Comparison of ENCODE assay signal across 1 cellular context in the genomic region with DNA sequence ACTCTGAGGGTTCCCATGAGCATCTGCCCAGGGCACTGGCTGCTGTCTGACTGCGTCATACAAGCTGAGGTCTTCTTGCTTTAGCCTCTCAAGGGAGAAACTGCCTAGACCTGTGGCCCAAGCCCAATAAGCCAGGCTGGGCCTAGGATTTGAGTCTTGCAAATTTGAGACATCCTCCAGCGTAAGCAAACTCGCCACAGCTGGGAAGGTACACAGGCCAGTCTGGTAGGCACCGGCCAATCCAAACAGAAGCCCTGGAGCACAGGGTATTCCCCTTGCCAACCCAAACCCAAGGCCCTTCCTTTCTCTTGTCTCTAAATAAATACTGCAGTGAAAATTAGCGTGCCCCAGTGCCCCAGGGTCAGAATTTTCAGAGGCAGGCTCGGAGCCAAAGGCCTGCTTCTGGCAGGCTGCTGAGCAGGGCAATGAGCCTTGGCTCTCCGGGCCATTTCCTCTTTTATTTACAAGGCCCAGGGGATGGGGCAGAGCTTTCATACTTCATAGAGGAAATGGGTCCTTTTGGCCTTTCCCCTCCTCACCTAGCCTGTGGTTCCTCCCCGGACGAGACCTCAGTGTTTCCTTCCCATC.
TF ChIP-seq lines count a peak whose summit lies in the region.

No MANE protein-coding gene starts in this region.

TF ChIP-seq in IMR-90, 13 proteins besides CTCF, POLR2A, EP300 and RAD21 (continued from another document):
- TF ChIP-seq, protein P1, sequence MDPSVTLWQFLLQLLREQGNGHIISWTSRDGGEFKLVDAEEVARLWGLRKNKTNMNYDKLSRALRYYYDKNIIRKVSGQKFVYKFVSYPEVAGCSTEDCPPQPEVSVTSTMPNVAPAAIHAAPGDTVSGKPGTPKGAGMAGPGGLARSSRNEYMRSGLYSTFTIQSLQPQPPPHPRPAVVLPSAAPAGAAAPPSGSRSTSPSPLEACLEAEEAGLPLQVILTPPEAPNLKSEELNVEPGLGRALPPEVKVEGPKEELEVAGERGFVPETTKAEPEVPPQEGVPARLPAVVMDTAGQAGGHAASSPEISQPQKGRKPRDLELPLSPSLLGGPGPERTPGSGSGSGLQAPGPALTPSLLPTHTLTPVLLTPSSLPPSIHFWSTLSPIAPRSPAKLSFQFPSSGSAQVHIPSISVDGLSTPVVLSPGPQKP (IDR thresholded peaks at IDR 0.05; ENCODE audit: borderline replicate concordance, low read depth, low read length): no peak
- TF ChIP-seq MAZ (IDR thresholded peaks at IDR 0.05; ENCODE audit: borderline replicate concordance, low read depth, low read length): no peak
- TF ChIP-seq BHLHE40 (IDR thresholded peaks at IDR 0.05; ENCODE audit: low read depth, low read length): no peak
- no peak for TF ChIP-seq SMC3 (IDR thresholded peaks at IDR 0.05; ENCODE audit: low read depth, low read length)
